1 cellular context compared by ENCODE assay signal in the genomic region with DNA sequence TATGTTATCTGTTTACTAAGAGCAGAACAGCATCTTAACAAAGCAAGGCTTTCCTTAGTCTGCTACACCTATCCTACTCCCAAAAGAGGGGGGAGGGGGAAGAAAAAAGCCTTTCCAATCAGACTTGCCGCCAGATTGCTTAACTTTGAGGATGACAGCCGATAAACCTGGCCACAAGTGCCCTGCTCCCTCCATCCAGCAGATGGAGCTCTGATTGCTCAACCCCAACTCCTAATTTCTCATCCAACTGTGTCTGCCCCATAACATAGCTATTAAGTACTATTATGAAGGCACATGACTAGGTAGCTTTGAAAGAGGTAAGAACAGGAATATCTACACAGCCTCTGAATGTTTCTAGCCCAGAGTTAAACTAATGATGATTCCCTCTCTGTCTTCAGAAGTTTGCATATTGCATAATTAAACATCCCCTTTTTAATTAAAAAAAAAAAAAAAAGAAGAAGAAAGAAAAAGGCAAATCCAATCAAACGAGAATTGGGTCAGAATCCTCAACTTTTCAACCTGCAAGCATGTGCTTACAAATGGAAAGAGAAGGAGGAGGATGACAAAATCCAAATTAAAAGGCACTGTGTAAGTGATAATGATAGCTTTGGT.
TF ChIP-seq lines count a peak whose summit lies in the region.

No MANE protein-coding gene starts in this region.

TF ChIP-seq in A549, 52 proteins besides CTCF, POLR2A, EP300 and RAD21 (continued from another document):
- TF ChIP-seq ELK1 (IDR thresholded peaks at IDR 0.05; ENCODE audit: low read depth, low read length) (no peak), CEBPB (IDR thresholded peaks at IDR 0.05) (peak in 1 of 2 experiments; percentile 74; a peak in 2 of 4 replicates), CHD2 (IDR thresholded peaks at IDR 0.05; ENCODE audit: low read length, partially characterized antibody) (no peak)
- TF ChIP-seq, protein P1, sequence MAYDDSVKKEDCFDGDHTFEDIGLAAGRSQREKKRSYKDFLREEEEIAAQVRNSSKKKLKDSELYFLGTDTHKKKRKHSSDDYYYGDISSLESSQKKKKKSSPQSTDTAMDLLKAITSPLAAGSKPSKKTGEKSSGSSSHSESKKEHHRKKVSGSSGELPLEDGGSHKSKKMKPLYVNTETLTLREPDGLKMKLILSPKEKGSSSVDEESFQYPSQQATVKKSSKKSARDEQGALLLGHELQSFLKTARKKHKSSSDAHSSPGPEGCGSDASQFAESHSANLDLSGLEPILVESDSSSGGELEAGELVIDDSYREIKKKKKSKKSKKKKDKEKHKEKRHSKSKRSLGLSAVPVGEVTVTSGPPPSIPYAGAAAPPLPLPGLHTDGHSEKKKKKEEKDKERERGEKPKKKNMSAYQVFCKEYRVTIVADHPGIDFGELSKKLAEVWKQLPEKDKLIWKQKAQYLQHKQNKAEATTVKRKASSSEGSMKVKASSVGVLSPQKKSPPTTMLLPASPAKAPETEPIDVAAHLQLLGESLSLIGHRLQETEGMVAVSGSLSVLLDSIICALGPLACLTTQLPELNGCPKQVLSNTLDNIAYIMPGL (CRISPR knock-in tag; IDR thresholded peaks at IDR 0.05; ENCODE audit: borderline replicate concordance): no peak
